ENCODE assay signal across 1 cellular context in genomic region chr3:72567474-72567873, GRCh38.
A peak's percentile ranks its signal among the peaks of the same experiment; 100 is the strongest.
TF ChIP-seq lines count a peak whose summit lies in the region.

No MANE protein-coding gene starts in this region.

TF ChIP-seq in liver, 16 proteins besides CTCF, POLR2A, EP300 and RAD21 (continued from another document):
- no peak for TF ChIP-seq REST (IDR thresholded peaks at IDR 0.05)
- peak; percentile 76 for TF ChIP-seq SP1 (IDR thresholded peaks at IDR 0.05)
- no peak for TF ChIP-seq FOXA1 (IDR thresholded peaks at IDR 0.05)
- TF ChIP-seq JUND (IDR thresholded peaks at IDR 0.05): peak; percentile 18 to 57
- peak; percentile 75 to 77 for TF ChIP-seq HNF4A (conservative IDR thresholded peaks at IDR 0.05)
- TF ChIP-seq ZBTB33 (IDR thresholded peaks at IDR 0.05): peak; percentile 33
- peak; percentile 55 for TF ChIP-seq HNF4G (IDR thresholded peaks at IDR 0.05)
- TF ChIP-seq GABPA (IDR thresholded peaks at IDR 0.05 in 1 of 2, conservative IDR thresholded peaks at IDR 0.05 in 1 of 2): no peak
- no peak for TF ChIP-seq YY1 (IDR thresholded peaks at IDR 0.05)
